In genomic region chr17:29051194-29051593, GRCh38 we compare ENCODE assay signal across 25 cellular contexts. TPM values are rescaled to one million over a fixed set of nuclear protein-coding genes. Genes with fewer than 3 reads are reported as not detected.
"Had no signal": no experiment of that assay in that cellular context is flagged by ENCODE, and none has a peak within 500 bp of the region (broad histone marks: within the 10 kb centered on the region; RNA-seq: fewer than 3 reads in every experiment).

No MANE protein-coding gene starts in this region.

- H3K27ac ChIP-seq: breast epithelium, heart left ventricle, psoas muscle, right atrium auricular region, thoracic aorta, vagina had no signal

- H3K9me3 ChIP-seq: breast epithelium, heart left ventricle, psoas muscle, right atrium auricular region, thoracic aorta, vagina had no signal

- H3K4me1 Mint-ChIP-seq: central memory CD8-positive, alpha-beta T cell; memory B cell; naive B cell had no signal

- H3K4me3 Mint-ChIP-seq: activated naive CD8-positive, alpha-beta T cell treated with anti-CD3 and anti-CD28 coated beads for 36 hours; activated T-cell treated with anti-CD3 and anti-CD28 coated beads, Interleukin-2, amount 50 U/mL, for 4 hours; central memory CD8-positive, alpha-beta T cell; memory B cell; naive B cell; type B pancreatic cell had no signal

- H3K36me3 Mint-ChIP-seq: activated naive CD8-positive, alpha-beta T cell treated with anti-CD3 and anti-CD28 coated beads for 36 hours; naive B cell; type B pancreatic cell had no signal

- H3K4me1 ChIP-seq: breast epithelium, psoas muscle, right atrium auricular region, vagina had no signal

- ATAC-seq: activated T-cell treated with anti-CD3 and anti-CD28 coated beads, Interleukin-2, amount 50 U/mL, for 4 hours; heart left ventricle; psoas muscle had no signal

- DNase-seq: activated CD4-positive, alpha-beta T cell treated with anti-CD3 and anti-CD28 coated beads, Interleukin-2, amount 50 U/mL, for 48 hours; activated CD4-positive, CD25-positive, alpha-beta regulatory T cell; activated CD8-positive, alpha-beta memory T cell treated with anti-CD3 and anti-CD28 coated beads, Interleukin-2, amount 50 U/mL, for 48 hours; activated naive CD4-positive, alpha-beta T cell treated with Interleukin-2 at 50 U/mL for 16 hours; activated naive CD8-positive, alpha-beta T cell treated with anti-CD3 and anti-CD28 coated beads for 36 hours; activated T-cell treated with anti-CD3 and anti-CD28 coated beads, Interleukin-2, amount 50 U/mL, for 4 hours; heart left ventricle; naive B cell; psoas muscle; stimulated activated naive CD4-positive, alpha-beta T cell treated with Interleukin-2 at 50 U/mL for 16 hours; T-helper 9 cell had no signal

- H3K9me3 Mint-ChIP-seq: activated naive CD8-positive, alpha-beta T cell treated with anti-CD3 and anti-CD28 coated beads for 36 hours; activated T-cell treated with anti-CD3 and anti-CD28 coated beads, Interleukin-2, amount 50 U/mL, for 4 hours; central memory CD8-positive, alpha-beta T cell; memory B cell; naive B cell; type B pancreatic cell had no signal

- H3K36me3 ChIP-seq: breast epithelium, heart left ventricle, right atrium auricular region, thoracic aorta, vagina had no signal

- H3K27ac Mint-ChIP-seq: activated naive CD8-positive, alpha-beta T cell treated with anti-CD3 and anti-CD28 coated beads for 36 hours; memory B cell; type B pancreatic cell had no signal

- H3K27me3 ChIP-seq: breast epithelium, right atrium auricular region, vagina had no signal

- H3K4me3 ChIP-seq: breast epithelium, heart left ventricle, psoas muscle, right atrium auricular region, thoracic aorta, vagina had no signal

RNA-seq across cellular contexts. Expression of gene SEZ6, which starts 45.4 kb away (rescaled TPM):
- total RNA-seq: activated CD8-positive, alpha-beta memory T cell treated with anti-CD3 and anti-CD28 coated beads for 36 hours; activated naive CD8-positive, alpha-beta T cell treated with anti-CD3 and anti-CD28 coated beads for 36 hours; activated T-cell treated with anti-CD3 and anti-CD28 coated beads, Interleukin-2, amount 50 U/mL, for 4 hours; astrocyte; breast epithelium; epithelial cell of proximal tubule; fibroblast of villous mesenchyme; liver; mucosa of gallbladder; osteocyte; psoas muscle; thoracic aorta; vagina had no signal
- polyA plus RNA-seq: heart left ventricle had no signal
